Comparison of ENCODE assay signal across 11 cellular contexts in the genomic region with DNA sequence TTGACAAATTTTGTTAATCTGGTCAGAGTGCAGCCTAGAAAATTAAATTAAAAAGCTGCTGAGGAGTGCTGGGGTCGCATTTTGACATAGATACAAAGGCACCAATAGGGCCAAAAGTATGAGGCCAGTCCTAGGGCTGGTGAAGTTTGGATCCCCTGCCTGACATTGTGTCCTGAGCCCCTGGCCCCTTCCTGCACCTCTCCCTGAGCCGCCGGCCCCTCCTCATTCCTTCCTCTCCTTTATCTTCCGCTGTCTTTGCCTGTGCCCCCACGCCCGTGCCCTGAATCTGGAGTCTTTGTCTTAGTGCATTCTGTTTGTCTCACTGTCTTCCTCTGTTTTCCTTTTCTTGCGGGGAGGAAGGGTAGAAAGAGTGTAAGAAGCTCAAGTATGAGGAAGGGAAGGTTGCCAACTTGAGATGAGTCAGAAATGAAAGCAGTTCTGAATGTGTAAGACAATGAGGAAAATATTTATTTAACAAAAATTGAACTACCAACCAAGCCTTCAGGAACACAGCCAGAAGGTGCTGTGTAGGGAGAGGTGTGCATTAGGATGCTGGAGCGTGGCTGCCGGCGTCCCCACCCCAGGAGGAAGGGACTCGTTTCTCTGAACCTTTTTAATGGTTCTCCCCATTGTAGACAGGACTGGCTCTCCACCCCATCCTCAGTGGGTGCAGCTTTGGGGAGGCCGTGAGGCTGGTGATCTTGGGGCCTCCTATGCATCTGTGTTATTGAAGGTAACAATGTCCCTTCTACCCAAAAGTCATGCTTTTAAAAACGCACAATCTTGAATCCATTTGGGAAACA.
A peak's percentile ranks its signal among the peaks of the same experiment; 100 is the strongest.
DNase-seq lines count a peak whose midpoint lies in the region; ATAC-seq and TF ChIP-seq lines count a peak whose summit lies in the region.
"Had no signal": no experiment of that assay in that cellular context is flagged by ENCODE, and none has a peak within 500 bp of the region (broad histone marks: within the 10 kb centered on the region; RNA-seq: fewer than 3 reads in every experiment).

No MANE protein-coding gene starts in this region.

- H3K27ac ChIP-seq in gastroesophageal sphincter (peak overlapping the region in 3 of 4 donors; percentile 56 to 69 (median 66)), spleen (no peak overlapping the region)

- 35 to 65% methylated on average over 7 to 8 of the region's 13 CpGs for WGBS in gastroesophageal sphincter (ENCODE audit: low coverage in 1 of 2), 2 donors
- 62 to 82% (median 74%) methylated on average over 13 of the region's 13 CpGs for WGBS in spleen, 5 donors

- no peak for TF ChIP-seq EP300 in gastroesophageal sphincter (IDR thresholded peaks at IDR 0.05)

- H3K4me3 ChIP-seq in gastroesophageal sphincter (no peak overlapping the region), spleen (no peak overlapping the region)

- DNase-seq in GM04503 (ENCODE audit: low read depth), result peak; percentile 75
- no peak for DNase-seq in sciatic nerve (ENCODE audit: low spot score)
- DNase-seq in spleen, result no peak
- DNase-seq in HuH-7 (ENCODE audit: low spot score), result no peak
- DNase-seq: NCI-H1092 treated with DMSO at 0.1 percent for 48 hours; stimulated activated CD4-positive, alpha-beta T cell treated with anti-CD3 and anti-CD28 coated beads, Interleukin-12 subunit alpha, Interleukin-12 subunit beta, amount 100 ng/mL, for 4 hours had no signal

- no peaks in the 10 kb centered on the region for H3K27me3 ChIP-seq in gastroesophageal sphincter
- no peaks in the 10 kb centered on the region for H3K27me3 ChIP-seq in spleen (replicated peaks in 1 of 7)

- peaks cover 0 to 30% (median 12%) of the 10 kb centered on the region in 3 donors for H3K4me1 ChIP-seq in gastroesophageal sphincter
- H3K4me1 ChIP-seq in spleen, result peaks cover 0 to 6% (median 4%) of the 10 kb centered on the region in 6 donors

- ATAC-seq in SK-N-SH treated with all-trans-retinoic acid at 6 μM for 48 hours (peak; percentile 91), gastroesophageal sphincter (peak; percentile 56), sciatic nerve (peak; percentile 59), GM18858 (IDR thresholded peaks at IDR 0.05; ENCODE audit: unreplicated experiment) (no peak), GM18909 (IDR thresholded peaks at IDR 0.05; ENCODE audit: poor library complexity, unreplicated experiment) (no peak)
- ATAC-seq: activated T-helper 17 cell treated with anti-CD3 and anti-CD28 coated beads, Interleukin-2, amount 50 U/mL, for 72 hours had no signal

- H3K36me3 ChIP-seq in gastroesophageal sphincter (no peaks in the 10 kb centered on the region), spleen (no peaks in the 10 kb centered on the region)

- intact Hi-C loops in sciatic nerve (cut with DNase I), result no loop called here
- intact Hi-C loops in spleen (cut with DNase I; ENCODE audit: low total_unique reads), result no loop called here

- no peak for TF ChIP-seq CTCF in gastroesophageal sphincter (IDR thresholded peaks at IDR 0.05)
- no peak for TF ChIP-seq CTCF in spleen (IDR thresholded peaks at IDR 0.05 in 8 of 11, conservative IDR thresholded peaks at IDR 0.05 in 3 of 11)

- H3K9me3 ChIP-seq in gastroesophageal sphincter (no peaks in the 10 kb centered on the region), spleen (no peaks in the 10 kb centered on the region)

- no peak for TF ChIP-seq POLR2A in gastroesophageal sphincter (IDR thresholded peaks at IDR 0.05)
- no peak for TF ChIP-seq POLR2A in spleen (IDR thresholded peaks at IDR 0.05)

TF ChIP-seq in SK-N-SH treated with all-trans-retinoic acid at 6 μM for 48 hours, 23 proteins besides CTCF, POLR2A, EP300 and RAD21:
- TF ChIP-seq CSDC2 (CRISPR knock-in tag; IDR thresholded peaks at IDR 0.05) (no peak), ZFP3 (CRISPR knock-in tag; IDR thresholded peaks at IDR 0.05) (no peak), ZNF8 (CRISPR knock-in tag; IDR thresholded peaks at IDR 0.05) (no peak)
- TF ChIP-seq, protein P1, sequence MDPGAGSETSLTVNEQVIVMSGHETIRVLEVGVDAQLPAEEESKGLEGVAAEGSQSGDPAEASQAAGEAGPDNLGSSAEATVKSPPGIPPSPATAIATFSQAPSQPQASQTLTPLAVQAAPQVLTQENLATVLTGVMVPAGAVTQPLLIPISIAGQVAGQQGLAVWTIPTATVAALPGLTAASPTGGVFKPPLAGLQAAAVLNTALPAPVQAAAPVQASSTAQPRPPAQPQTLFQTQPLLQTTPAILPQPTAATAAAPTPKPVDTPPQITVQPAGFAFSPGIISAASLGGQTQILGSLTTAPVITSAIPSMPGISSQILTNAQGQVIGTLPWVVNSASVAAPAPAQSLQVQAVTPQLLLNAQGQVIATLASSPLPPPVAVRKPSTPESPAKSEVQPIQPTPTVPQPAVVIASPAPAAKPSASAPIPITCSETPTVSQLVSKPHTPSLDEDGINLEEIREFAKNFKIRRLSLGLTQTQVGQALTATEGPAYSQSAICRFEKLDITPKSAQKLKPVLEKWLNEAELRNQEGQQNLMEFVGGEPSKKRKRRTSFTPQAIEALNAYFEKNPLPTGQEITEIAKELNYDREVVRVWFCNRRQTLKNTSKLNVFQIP (CRISPR knock-in tag; IDR thresholded peaks at IDR 0.05; ENCODE audit: borderline replicate concordance, low read depth), result no peak
TF ChIP-seq in SK-N-SH treated with all-trans-retinoic acid at 6 μM for 48 hours: peak in this region for 0.

Comparison
In these comparisons a context has a peak if more than half of its experiments do, and no peak if none do; other contexts are left out.
1. ATAC-seq: peak in SK-N-SH treated with all-trans-retinoic acid at 6 μM for 48 hours (single experiment), gastroesophageal sphincter (single experiment) and sciatic nerve (single experiment); none in GM18858 (single experiment) and GM18909 (single experiment).
2. H3K27ac ChIP-seq: peak in gastroesophageal sphincter (3 of 4); none in spleen (0 of 8).